Comparison of ENCODE assay signal across 1 cellular context in genomic region chr2:17805717-17806354, GRCh38.
TF ChIP-seq lines count a peak whose summit lies in the region.

No MANE protein-coding gene starts in this region.

TF ChIP-seq in HepG2, 621 proteins besides CTCF, POLR2A, EP300 and RAD21:
- TF ChIP-seq ZFP91 (CRISPR knock-in tag; IDR thresholded peaks at IDR 0.05; ENCODE audit: borderline replicate concordance) (no peak), YEATS4 (CRISPR knock-in tag; IDR thresholded peaks at IDR 0.05; ENCODE audit: borderline replicate concordance) (no peak), HOXA3 (CRISPR knock-in tag; IDR thresholded peaks at IDR 0.05) (no peak), ZNF160 (CRISPR knock-in tag; IDR thresholded peaks at IDR 0.05) (no peak), MLX (CRISPR knock-in tag; IDR thresholded peaks at IDR 0.05) (no peak), ZNF296 (CRISPR knock-in tag; conservative IDR thresholded peaks at IDR 0.05) (no peak), EEA1 (CRISPR knock-in tag; IDR thresholded peaks at IDR 0.05; ENCODE audit: borderline replicate concordance) (no peak), MTA1 (CRISPR knock-in tag; IDR thresholded peaks at IDR 0.05; ENCODE audit: borderline replicate concordance) (no peak), NR2F1 (CRISPR knock-in tag; IDR thresholded peaks at IDR 0.05) (no peak), ZNF225 (CRISPR knock-in tag; IDR thresholded peaks at IDR 0.05) (no peak), EZH2 (conservative IDR thresholded peaks at IDR 0.05; ENCODE audit: low read depth, low read length) (no peak)
